Comparison of ENCODE assay signal across 9 cellular contexts in the genomic region with DNA sequence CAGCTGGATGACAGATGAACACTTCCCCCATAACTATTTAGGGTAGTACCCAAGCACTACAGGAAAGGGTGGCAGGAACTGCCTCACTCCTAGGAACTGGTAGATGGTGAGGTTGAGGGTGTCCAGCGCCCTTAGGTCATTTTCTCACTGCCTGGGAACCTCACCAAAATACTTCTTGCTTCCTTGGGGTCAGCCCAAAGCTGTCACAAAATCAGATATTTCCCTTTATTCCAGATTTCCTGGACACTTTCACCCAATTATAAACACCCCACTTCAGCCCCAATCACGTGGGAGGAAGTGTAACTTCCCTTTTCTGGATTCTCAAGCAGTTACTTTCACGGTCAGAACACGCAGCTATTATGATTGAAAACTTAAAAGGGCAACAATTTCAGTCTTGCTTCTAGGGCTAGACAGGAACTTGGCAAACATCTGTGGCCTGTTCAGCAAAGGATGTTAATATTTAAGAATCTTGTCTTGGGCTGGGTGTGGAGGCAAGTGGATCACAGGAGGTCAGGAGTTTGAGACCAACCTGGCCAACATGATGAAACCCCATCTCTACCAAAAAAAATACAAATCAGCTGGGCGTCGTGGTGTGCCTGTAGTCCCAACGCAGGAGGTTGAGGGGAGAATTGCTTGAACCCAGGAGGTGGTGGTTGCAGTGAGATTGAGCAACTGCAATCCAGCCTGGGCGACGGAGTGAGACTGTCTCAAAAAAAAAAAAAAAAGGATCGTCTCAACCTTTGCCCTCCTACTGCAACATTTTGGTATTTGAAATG. TPM values are rescaled to one million over a fixed set of nuclear protein-coding genes. Genes with fewer than 3 reads are reported as not detected.
DNase-seq lines count a peak whose midpoint lies in the region; ATAC-seq and TF ChIP-seq lines count a peak whose summit lies in the region.
"Had no signal": no experiment of that assay in that cellular context is flagged by ENCODE, and none has a peak within 500 bp of the region (broad histone marks: within the 10 kb centered on the region; RNA-seq: fewer than 3 reads in every experiment).

No MANE protein-coding gene starts in this region.

- H3K4me1 ChIP-seq in MM.1S (ENCODE audit: low read length) (peaks cover 24% of the 10 kb centered on the region), adrenal gland (replicated peaks in 1 of 2) (peaks cover 16 to 33% of the 10 kb centered on the region in 2 donors), stomach smooth muscle (ENCODE audit: control insufficient read depth, insufficient read depth, low read length) (peaks cover 47% of the 10 kb centered on the region)

- no peaks in the 10 kb centered on the region for H4K20me1 ChIP-seq in MM.1S (ENCODE audit: insufficient read depth, low read length)

- TF ChIP-seq POLR2A in adrenal gland (IDR thresholded peaks at IDR 0.05), result peak; percentile 7 to 53

- H3K27ac ChIP-seq in MM.1S (ENCODE audit: low read length) (peak overlapping the region; percentile 15; the same call in 1 of the 2 replicates), adrenal gland (peak overlapping the region in 4 of 5 donors; percentile 24 to 98 (median 70)), stomach smooth muscle (ENCODE audit: low read length) (peak overlapping the region; percentile 46)
- H3K27ac ChIP-seq: cardiac muscle cell had no signal

- H3F3A ChIP-seq in MM.1S (ENCODE audit: insufficient read depth, low read length), result no peaks in the 10 kb centered on the region

- peaks cover 18% of the 10 kb centered on the region for H3K79me2 ChIP-seq in MM.1S (ENCODE audit: low read length)

- H3K36me3 ChIP-seq in MM.1S (replicated peaks; ENCODE audit: insufficient read depth, low read length), result no peaks in the 10 kb centered on the region; the same call in 1 of the 2 replicates
- peaks cover 0 to 31% of the 10 kb centered on the region in 2 donors for H3K36me3 ChIP-seq in adrenal gland (replicated peaks in 1 of 2)
- H3K36me3 ChIP-seq in stomach smooth muscle (ENCODE audit: control insufficient read depth in 2 of 2, insufficient read depth in 2 of 2, low read length in 2 of 2), result peaks cover 26 to 27% of the 10 kb centered on the region in 2 donors

- H3K9ac ChIP-seq in MM.1S (ENCODE audit: low read length) (no peak overlapping the region), stomach smooth muscle (ENCODE audit: low read length in 2 of 2) (no peak overlapping the region)

- H3K9me2 ChIP-seq in MM.1S (replicated peaks; ENCODE audit: insufficient read depth, low read length), result no peaks in the 10 kb centered on the region

- TF ChIP-seq CTCF in MM.1S (IDR thresholded peaks at IDR 0.05; ENCODE audit: low read length) (no peak), adrenal gland (IDR thresholded peaks at IDR 0.05) (no peak)

- ATAC-seq in HG03159 (IDR thresholded peaks at IDR 0.05; ENCODE audit: unreplicated experiment) (no peak), HG03442 (IDR thresholded peaks at IDR 0.05; ENCODE audit: unreplicated experiment) (no peak)

- H3K4me3 ChIP-seq in MM.1S (ENCODE audit: low read length) (no peak overlapping the region), adrenal gland (peak overlapping the region in 1 of 4 donors; percentile 98), stomach smooth muscle (ENCODE audit: low read length in 2 of 2) (no peak overlapping the region)
- H3K4me3 ChIP-seq: cardiac muscle cell had no signal

- H3K27me3 ChIP-seq in MM.1S (replicated peaks; ENCODE audit: insufficient read depth, low read length) (no peaks in the 10 kb centered on the region; the same call in 1 of the 2 replicates), adrenal gland (no peaks in the 10 kb centered on the region), stomach smooth muscle (ENCODE audit: control insufficient read depth in 1 of 2, insufficient read depth in 2 of 2, low read length in 2 of 2) (no peaks in the 10 kb centered on the region)
- H3K27me3 ChIP-seq: cardiac muscle cell had no signal

- H3K4me2 ChIP-seq in MM.1S (ENCODE audit: low read depth, low read length), result no peak overlapping the region

- DNase-seq in CD1c-positive myeloid dendritic cell (ENCODE audit: extremely low spot score) (peak; percentile 96), MM.1S (peak; percentile 19), adrenal gland (peak in 6 of 7 donors; percentile 32 to 74 (median 48)), inferior parietal cortex (ENCODE audit: extremely low spot score) (peak; percentile 57), hippocampal formation (lab: John Stamatoyannopoulos, UW) (no peak)

- WGBS in adrenal gland, 4 donors, result 46 to 66% (median 60%) methylated on average over 10 of the region's 10 CpGs

- intact Hi-C loops in adrenal gland (cut with DNase I), result loop anchor here in 1 of 2 donors (5.0 kb wide), 1 partner anchor 114 kb away; no protein-coding TSS in a partner anchor

- H3K9me3 ChIP-seq in MM.1S (replicated peaks; ENCODE audit: insufficient read depth, low read length) (no peaks in the 10 kb centered on the region), adrenal gland (replicated peaks in 1 of 3) (no peaks in the 10 kb centered on the region), stomach smooth muscle (ENCODE audit: control insufficient read depth in 2 of 2, low read length in 2 of 2) (no peaks in the 10 kb centered on the region)

- H2AFZ ChIP-seq in MM.1S (ENCODE audit: low read length), result no peak overlapping the region

RNA-seq across cellular contexts. Expression of gene FTH1, which starts 4.0 kb away (rescaled TPM):
- total RNA-seq in adrenal gland, result 1,000 to 10,000 TPM; 1,483 to 5,565 (median 3,595) TPM
- polyA plus RNA-seq in adrenal gland, result 1,000 to 10,000 TPM; 2,586 to 4,544 (median 2,902) TPM

RNA-seq across cellular contexts. Expression of gene BEST1, which starts 13.3 kb away (rescaled TPM):
- 1 to 10 TPM; 2.4 to 5.2 (median 3.9) TPM for total RNA-seq in adrenal gland
- polyA plus RNA-seq in adrenal gland, result 1 to 10 TPM; 1.4 to 6.8 (median 4.8) TPM

RNA-seq across cellular contexts. Expression of gene RAB3IL1, which starts 46.1 kb away (rescaled TPM):
- total RNA-seq in adrenal gland, result 10 to 100 TPM; 10.9 to 23.7 (median 20.1) TPM
- 10 to 100 TPM in 2 of 3 donors, 1 to 10 TPM in 1; 2.7 to 17.4 (median 15.5) TPM for polyA plus RNA-seq in adrenal gland

Comparison
In these comparisons a context has a peak if more than half of its experiments do, and no peak if none do; other contexts are left out.
1. DNase-seq: peak in CD1c-positive myeloid dendritic cell (single experiment), MM.1S (single experiment), adrenal gland (6 of 7) and inferior parietal cortex (single experiment); none in hippocampal formation (0 of 2).
2. H3K27ac ChIP-seq: peak in every context shown above with its lines; median percentile 70 in adrenal gland; 46 in stomach smooth muscle; 15 in MM.1S.